9 cellular contexts compared by ENCODE assay signal in genomic region chr14:59190372-59190771, GRCh38. TPM values are rescaled to one million over a fixed set of nuclear protein-coding genes. Genes with fewer than 3 reads are reported as not detected.
DNase-seq lines count a peak whose midpoint lies in the region; ATAC-seq, FAIRE-seq and TF ChIP-seq lines count a peak whose summit lies in the region.
"Had no signal": no experiment of that assay in that cellular context is flagged by ENCODE, and none has a peak within 500 bp of the region (broad histone marks: within the 10 kb centered on the region; RNA-seq: fewer than 3 reads in every experiment).

No MANE protein-coding gene starts in this region.

- H3K27ac ChIP-seq in brain microvascular endothelial cell: no peak overlapping the region
- peak overlapping the region; percentile 98 for H3K27ac ChIP-seq in lower lobe of right lung

- H3K4me3 ChIP-seq in Caco-2 (ENCODE audit: low read depth, low read length): peak overlapping the region; percentile 89
- H3K4me3 ChIP-seq in brain microvascular endothelial cell (ENCODE audit: low read depth, low read length): peak overlapping the region; percentile 90
- H3K4me3 ChIP-seq in lower lobe of right lung: peak overlapping the region; percentile 88

- FAIRE-seq in urothelium cell line (lab: Jason Lieb, UNC): no peak
- FAIRE-seq: TTC549 had no signal

- in situ Hi-C loops in brain microvascular endothelial cell (cut with HindIII; ENCODE audit: low pct_ligation_motif_present, low sequenced_read_pairs): no loop called here

- peak overlapping the region; percentile 96 for H3K4me3 Mint-ChIP-seq in Caco-2 (ENCODE audit: unreplicated experiment)

- DNase-seq in Caco-2: peak in 1 of 2 experiments; percentile 30
- DNase-seq in NCI-H524 treated with DMSO at 0.1 percent for 48 hours (lab: John Stamatoyannopoulos, UW): peak; percentile 64
- DNase-seq in brain microvascular endothelial cell: no peak
- no peak for DNase-seq in lower lobe of right lung
- DNase-seq in urothelium cell line (ENCODE audit: low spot score): peak; percentile 25
- no peak for DNase-seq in hippocampal formation (lab: John Stamatoyannopoulos, UW)
- no peak for DNase-seq in ureter (ENCODE audit: low spot score)

- intact Hi-C loops in Caco-2 (cut with micrococcal nuclease; ENCODE audit: unreplicated experiment) (no loop called here), lower lobe of right lung (cut with DNase I) (no loop called here)

- H3K27ac Mint-ChIP-seq in Caco-2 (ENCODE audit: unreplicated experiment): peak overlapping the region; percentile 31

- ATAC-seq in GM21423 (IDR thresholded peaks at IDR 0.05; ENCODE audit: unreplicated experiment) (peak; percentile 14), lower lobe of right lung (no peak)

- H3K27me3 ChIP-seq in Caco-2 (replicated peaks; ENCODE audit: control insufficient read depth, insufficient read depth, low read length): no peaks in the 10 kb centered on the region
- H3K27me3 ChIP-seq in brain microvascular endothelial cell (replicated peaks): no peaks in the 10 kb centered on the region
- no peaks in the 10 kb centered on the region for H3K27me3 ChIP-seq in lower lobe of right lung (ENCODE audit: low read depth)

- POLR2A ChIA-PET in Caco-2 (lab: Charles Lee): no interaction called here

- no peak for TF ChIP-seq CTCF in Caco-2 (IDR thresholded peaks at IDR 0.05; ENCODE audit: insufficient read depth in 1 of 2, low read depth in 1 of 2, low read length in 1 of 2, severe bottlenecking in 1 of 2, unreplicated experiment in 1 of 2)
- peak; percentile 29 for TF ChIP-seq CTCF in brain microvascular endothelial cell (IDR thresholded peaks at IDR 0.05; ENCODE audit: low read depth, low read length, missing control alignments)
- TF ChIP-seq CTCF in lower lobe of right lung (IDR thresholded peaks at IDR 0.05): no peak

- BruUV-seq in Caco-2 (replicated peaks; lab: Mats Ljungman, UMichigan): no TSS peak

- no peaks in the 10 kb centered on the region for H3K27me3 Mint-ChIP-seq in Caco-2 (ENCODE audit: insufficient read depth, unreplicated experiment)

- peaks cover 11% of the 10 kb centered on the region for H3K4me1 Mint-ChIP-seq in Caco-2 (ENCODE audit: low read depth, unreplicated experiment)

- H3K36me3 Mint-ChIP-seq in Caco-2 (ENCODE audit: insufficient read depth, unreplicated experiment): no peaks in the 10 kb centered on the region

- CTCF ChIA-PET in Caco-2 (lab: Charles Lee): no interaction called here

- H3K9me3 Mint-ChIP-seq in Caco-2 (ENCODE audit: unreplicated experiment): no peaks in the 10 kb centered on the region

- H3K36me3 ChIP-seq in Caco-2 (ENCODE audit: control insufficient read depth, insufficient read depth, low read length) (no peaks in the 10 kb centered on the region), brain microvascular endothelial cell (replicated peaks) (no peaks in the 10 kb centered on the region), lower lobe of right lung (no peaks in the 10 kb centered on the region)

- H3K9me3 ChIP-seq in Caco-2: no peaks in the 10 kb centered on the region
- no peaks in the 10 kb centered on the region for H3K9me3 ChIP-seq in lower lobe of right lung

- H3K4me1 ChIP-seq in Caco-2: 0 out of 2 replicates have a peak, but pooled peaks cover 5% of the 10 kb centered on the region
- peaks cover 36% of the 10 kb centered on the region for H3K4me1 ChIP-seq in lower lobe of right lung

RNA-seq across cellular contexts. Expression of gene DAAM1, which starts 1.9 kb away (rescaled TPM):
- total RNA-seq in Caco-2 (2022) (35.3 and 37.3 TPM in 2 replicates), lower lobe of right lung (46.7 TPM), ureter (109 TPM)

Comparison
In these comparisons a context has a peak if more than half of its experiments do, and no peak if none do; other contexts are left out.
1. DNase-seq: peak in NCI-H524 treated with DMSO at 0.1 percent for 48 hours (single experiment) and urothelium cell line (single experiment); none in brain microvascular endothelial cell (single experiment), lower lobe of right lung (single experiment), hippocampal formation (0 of 2) and ureter (single experiment).
2. Peak in every context shown above with its lines, with median percentiles within 50 percentile points of each other: H3K4me3 ChIP-seq.